In the genomic region with DNA sequence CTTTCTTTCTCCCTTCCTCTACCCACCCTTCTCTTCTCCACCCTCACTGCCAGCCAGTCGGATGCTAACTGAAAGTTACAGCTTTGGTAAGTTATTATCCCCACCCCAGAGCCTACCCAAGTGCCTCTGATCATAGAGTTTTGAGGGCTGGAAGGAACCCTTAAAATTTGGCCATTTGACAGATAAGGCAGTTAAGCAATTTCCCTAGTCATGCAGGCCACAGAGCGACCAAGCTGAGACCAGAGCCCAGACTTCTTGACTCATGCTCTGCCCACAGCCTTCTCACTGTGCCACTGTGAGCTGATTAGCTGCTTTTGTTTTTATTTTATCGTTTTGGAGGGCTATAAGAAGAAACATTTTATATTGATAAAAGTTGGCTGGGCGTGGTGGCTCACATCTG, we compare ENCODE assay signal across 1 cellular context.
TF ChIP-seq lines count a peak whose summit lies in the region.

No MANE protein-coding gene starts in this region.

TF ChIP-seq in HepG2, 621 proteins besides CTCF, POLR2A, EP300 and RAD21:
- TF ChIP-seq ZNF780A (CRISPR knock-in tag; IDR thresholded peaks at IDR 0.05), result no peak
- peak; percentile 43; the same call in 1 of the 2 replicates for TF ChIP-seq POLR2AphosphoS5 (IDR thresholded peaks at IDR 0.05; ENCODE audit: low read depth, low read length)
- TF ChIP-seq STAG1 (CRISPR knock-in tag; IDR thresholded peaks at IDR 0.05), result no peak
